In the genomic region with DNA sequence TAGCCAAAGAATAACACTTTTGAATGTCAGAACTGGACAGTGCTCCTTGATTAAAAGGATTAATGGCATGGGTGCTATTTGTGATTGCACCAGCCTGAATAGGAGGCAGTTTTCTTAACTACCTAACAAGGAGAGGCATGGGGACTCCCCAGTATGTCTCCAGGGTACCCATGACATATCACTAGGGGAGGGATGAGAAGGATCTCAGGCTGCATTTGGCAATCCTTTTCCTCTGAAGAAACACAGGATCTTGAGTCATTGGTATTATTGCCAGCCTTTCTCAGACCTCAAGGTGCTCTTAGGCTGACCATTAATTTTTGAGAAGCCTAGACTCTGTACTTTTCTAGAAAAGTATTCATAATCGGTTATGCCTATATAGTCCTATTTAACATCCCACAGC, we compare ENCODE assay signal across 17 cellular contexts.
A peak's percentile ranks its signal among the peaks of the same experiment; 100 is the strongest.
DNase-seq lines count a peak whose midpoint lies in the region; ATAC-seq and TF ChIP-seq lines count a peak whose summit lies in the region.
"Had no signal": no experiment of that assay in that cellular context is flagged by ENCODE, and none has a peak within 500 bp of the region (broad histone marks: within the 10 kb centered on the region; RNA-seq: fewer than 3 reads in every experiment).

No MANE protein-coding gene starts in this region.

- TF ChIP-seq POLR2A in breast epithelium (IDR thresholded peaks at IDR 0.05) = no peak

- in situ Hi-C loops in HAP-1 (cut with MboI; ENCODE audit: low sequenced_read_pairs) = no loop called here

- H3K4me3 Mint-ChIP-seq in MCF 10A (ENCODE audit: unreplicated experiment) = no peak overlapping the region
- H3K4me3 Mint-ChIP-seq: CD4-positive, alpha-beta memory T cell had no signal

- no peak overlapping the region for H3K4me3 ChIP-seq in breast epithelium
- no peak overlapping the region for H3K4me3 ChIP-seq in epithelial cell of esophagus (ENCODE audit: low read length)
- H3K4me3 ChIP-seq in neutrophil (ENCODE audit: low read depth in 1 of 2, low read length in 1 of 2) = no peak overlapping the region
- H3K4me3 ChIP-seq in HAP-1 = no peak overlapping the region
- H3K4me3 ChIP-seq: A549 had no signal

- POLR2A ChIA-PET in MCF 10A (lab: Yijun Ruan, JAX) = no interaction called here

- H3K9me3 Mint-ChIP-seq in MCF 10A (ENCODE audit: unreplicated experiment) = no peaks in the 10 kb centered on the region
- H3K9me3 Mint-ChIP-seq: CD4-positive, alpha-beta memory T cell had no signal

- no TSS peak for BruUV-seq in MCF 10A (replicated peaks; lab: Mats Ljungman, UMichigan)

- H3K36me3 Mint-ChIP-seq in MCF 10A (ENCODE audit: insufficient read depth, unreplicated experiment) = no peaks in the 10 kb centered on the region
- H3K36me3 Mint-ChIP-seq: CD4-positive, alpha-beta memory T cell had no signal

- CTCF ChIA-PET in MCF 10A (lab: Yijun Ruan, JAX) = no interaction called here

- peaks cover 66% of the 10 kb centered on the region for H3K27me3 Mint-ChIP-seq in MCF 10A (ENCODE audit: insufficient read depth, unreplicated experiment)

- TF ChIP-seq CTCF in MCF 10A (IDR thresholded peaks at IDR 0.05; ENCODE audit: unreplicated experiment) = no peak
- no peak for TF ChIP-seq CTCF in breast epithelium (IDR thresholded peaks at IDR 0.05)
- TF ChIP-seq CTCF in epithelial cell of esophagus (IDR thresholded peaks at IDR 0.05; ENCODE audit: insufficient read depth, low read depth, low read length, missing control alignments) = no peak
- TF ChIP-seq CTCF in neutrophil (IDR thresholded peaks at IDR 0.05) = no peak

- no peak for ATAC-seq in GM18517 (IDR thresholded peaks at IDR 0.05; ENCODE audit: unreplicated experiment)
- ATAC-seq: A549 had no signal

- DNase-seq in MCF 10A (ENCODE audit: unreplicated experiment) = peak; percentile 51
- no peak for DNase-seq in breast epithelium (ENCODE audit: low spot score in 2 of 2)
- DNase-seq in epithelial cell of esophagus (ENCODE audit: low read depth) = peak; percentile 39
- DNase-seq in HAP-1 (ENCODE audit: low spot score in 2 of 2) = no peak
- DNase-seq in activated CD4-positive, alpha-beta T cell treated with anti-CD3 and anti-CD28 coated beads for 4 hours = no peak
- DNase-seq: AML-193; CD4-positive, alpha-beta memory T cell; DMS153; DMS79; GDM1; GOT3; H7 had no signal

- no peaks in the 10 kb centered on the region for H3K9me3 ChIP-seq in breast epithelium
- no peaks in the 10 kb centered on the region for H3K9me3 ChIP-seq in neutrophil
- H3K9me3 ChIP-seq in HAP-1 = no peaks in the 10 kb centered on the region
- H3K9me3 ChIP-seq: A549 had no signal

- no peaks in the 10 kb centered on the region for H3K27me3 ChIP-seq in breast epithelium
- H3K27me3 ChIP-seq in neutrophil = no peaks in the 10 kb centered on the region
- H3K27me3 ChIP-seq in HAP-1 (ENCODE audit: low read depth) = no peaks in the 10 kb centered on the region

- H3K27ac ChIP-seq in breast epithelium (no peak overlapping the region), neutrophil (peak overlapping the region; percentile 31)
- H3K27ac ChIP-seq: 22Rv1, A549, C4-2B had no signal

- intact Hi-C loops in MCF 10A (cut with micrococcal nuclease) = no loop called here
- intact Hi-C loops in breast epithelium (cut with DNase I; ENCODE audit: low total_unique reads) = no loop called here

- H3K36me3 ChIP-seq in breast epithelium (no peaks in the 10 kb centered on the region), neutrophil (no peaks in the 10 kb centered on the region), HAP-1 (replicated peaks) (no peaks in the 10 kb centered on the region)

- no peaks in the 10 kb centered on the region for H3K4me1 ChIP-seq in breast epithelium
- peaks cover 22 to 37% of the 10 kb centered on the region in 2 experiments for H3K4me1 ChIP-seq in neutrophil (ENCODE audit: control insufficient read depth in 1 of 2, insufficient read depth in 1 of 2, low read depth in 1 of 2, low read length in 1 of 2)
- no peaks in the 10 kb centered on the region for H3K4me1 ChIP-seq in HAP-1
- H3K4me1 ChIP-seq: A549 had no signal

- no peak overlapping the region for H3K27ac Mint-ChIP-seq in MCF 10A (ENCODE audit: low read depth, unreplicated experiment)
- H3K27ac Mint-ChIP-seq: CD4-positive, alpha-beta memory T cell had no signal

- no peaks in the 10 kb centered on the region for H3K4me1 Mint-ChIP-seq in MCF 10A (ENCODE audit: insufficient read depth, unreplicated experiment)
- H3K4me1 Mint-ChIP-seq: CD4-positive, alpha-beta memory T cell had no signal

Comparison
In these comparisons a context has a peak if more than half of its experiments do, and no peak if none do; other contexts are left out.
1. DNase-seq: peak in MCF 10A (single experiment) and epithelial cell of esophagus (single experiment); none in breast epithelium (0 of 2), HAP-1 (0 of 2) and activated CD4-positive, alpha-beta T cell treated with anti-CD3 and anti-CD28 coated beads for 4 hours (0 of 2).